ENCODE assay signal across 17 cellular contexts in genomic region chr6:157657754-157658153, GRCh38.
"Had no signal": no experiment of that assay in that cellular context is flagged by ENCODE, and none has a peak within 500 bp of the region (broad histone marks: within the 10 kb centered on the region; RNA-seq: fewer than 3 reads in every experiment).

No MANE protein-coding gene starts in this region.

- FAIRE-seq: colon, frontal cortex, kidney, urothelium cell line had no signal

- DNase-seq: dorsolateral prefrontal cortex; effector CD4-positive, alpha-beta T cell; kidney; mesenchymal stem cell; mucosa of descending colon; naive thymus-derived CD4-positive, alpha-beta T cell; sigmoid colon; stimulated activated CD4-positive, alpha-beta T cell treated with anti-CD3 and anti-CD28 coated beads, Interleukin-2, amount 100 ng/mL, for 24 hours; stimulated activated CD4-positive, alpha-beta T cell treated with anti-CD3 and anti-CD28 coated beads, Interleukin-4, amount 100 ng/mL, for 24 hours; stimulated activated naive CD4-positive, alpha-beta T cell treated with Interleukin-2 at 50 U/mL for 16 hours; stomach; testis had no signal

- ATAC-seq: left lobe of liver; mucosa of descending colon; naive thymus-derived CD4-positive, alpha-beta T cell; stimulated activated effector memory CD8-positive, alpha-beta T cell treated with anti-CD3 and anti-CD28 coated beads, Interleukin-12 subunit alpha, Interleukin-12 subunit beta, amount 100 ng/mL, for 72 hours had no signal
